11 cellular contexts compared by ENCODE assay signal in the genomic region with DNA sequence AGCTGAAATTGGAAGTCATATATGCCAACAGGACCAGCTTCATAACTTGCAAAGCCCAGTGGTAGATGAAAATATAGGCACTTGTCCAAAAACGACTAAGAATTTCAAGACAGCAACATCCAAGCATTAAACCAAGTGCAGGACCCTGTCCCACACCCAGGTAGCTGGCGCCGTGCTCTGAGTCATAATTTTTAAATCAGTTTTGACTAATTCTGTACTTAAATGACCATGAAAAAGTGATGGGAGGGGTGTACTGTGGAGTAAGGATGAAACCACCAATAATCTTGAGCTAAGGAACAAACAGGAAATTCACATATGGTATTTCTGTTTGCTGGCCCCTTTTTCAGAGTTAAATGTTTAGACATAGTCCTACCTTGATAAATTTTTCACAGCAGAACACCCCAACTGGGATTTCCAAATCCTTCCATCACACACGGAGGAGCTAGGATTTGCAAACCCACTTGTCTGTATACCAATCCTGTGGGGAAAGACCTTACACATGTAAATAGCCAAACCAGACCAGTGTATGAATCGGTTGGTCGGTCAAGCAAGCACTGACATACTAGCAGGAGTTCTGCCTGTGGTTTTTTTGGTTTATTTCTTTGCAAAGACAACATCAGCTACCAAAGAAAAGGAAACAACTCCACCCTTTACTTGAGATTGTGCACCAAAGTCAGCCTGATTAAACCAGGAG.
DNase-seq lines count a peak whose midpoint lies in the region; ATAC-seq and TF ChIP-seq lines count a peak whose summit lies in the region.
"Had no signal": no experiment of that assay in that cellular context is flagged by ENCODE, and none has a peak within 500 bp of the region (broad histone marks: within the 10 kb centered on the region; RNA-seq: fewer than 3 reads in every experiment).

No MANE protein-coding gene starts in this region.

- H3K4me3 ChIP-seq in GM23338 (no peak overlapping the region), spleen (no peak overlapping the region)
- H3K4me3 ChIP-seq: psoas muscle had no signal

- no peaks in the 10 kb centered on the region for H3K79me2 ChIP-seq in GM23338 (replicated peaks; ENCODE audit: insufficient read depth)

- H3K4me3 Mint-ChIP-seq in activated CD8-positive, alpha-beta memory T cell treated with anti-CD3 and anti-CD28 coated beads, Interleukin-2, amount 10 ng/mL, durations not matched to agents 7 days and 5 days: no peak overlapping the region
- H3K4me3 Mint-ChIP-seq in GM23338: no peak overlapping the region
- H3K4me3 Mint-ChIP-seq: stimulated activated naive CD8-positive, alpha-beta T cell treated with anti-CD3 and anti-CD28 coated beads, Interleukin-15, Interleukin-2, amounts not matched to agents 100 ng/mL and 50 ng/mL, for 24 hours had no signal

- ATAC-seq in activated CD8-positive, alpha-beta memory T cell treated with anti-CD3 and anti-CD28 coated beads, Interleukin-2, amount 10 ng/mL, durations not matched to agents 7 days and 5 days: peak; percentile 79
- ATAC-seq in GM23338 (no peak), HG03521 (IDR thresholded peaks at IDR 0.05; ENCODE audit: unreplicated experiment) (peak; percentile 80), foreskin keratinocyte (no peak)
- ATAC-seq: psoas muscle had no signal

- peak overlapping the region; percentile 44; the same call in 1 of the 2 replicates for H2AFZ ChIP-seq in GM23338

- H3K27ac Mint-ChIP-seq in activated CD8-positive, alpha-beta memory T cell treated with anti-CD3 and anti-CD28 coated beads, Interleukin-2, amount 10 ng/mL, durations not matched to agents 7 days and 5 days: peak overlapping the region; percentile 60
- H3K27ac Mint-ChIP-seq in GM23338: no peak overlapping the region
- H3K27ac Mint-ChIP-seq: stimulated activated naive CD8-positive, alpha-beta T cell treated with anti-CD3 and anti-CD28 coated beads, Interleukin-15, Interleukin-2, amounts not matched to agents 100 ng/mL and 50 ng/mL, for 24 hours had no signal

- H3K4me1 Mint-ChIP-seq in activated CD8-positive, alpha-beta memory T cell treated with anti-CD3 and anti-CD28 coated beads, Interleukin-2, amount 10 ng/mL, durations not matched to agents 7 days and 5 days: peaks cover 45% of the 10 kb centered on the region
- peaks cover 28% of the 10 kb centered on the region for H3K4me1 Mint-ChIP-seq in GM23338

- no peaks in the 10 kb centered on the region for H3K9me3 ChIP-seq in spleen
- H3K9me3 ChIP-seq: psoas muscle had no signal

- no peak overlapping the region for H3K4me2 ChIP-seq in GM23338

- intact Hi-C loops in spleen (cut with DNase I; ENCODE audit: low total_unique reads): no loop called here

- WGBS in spleen, 5 donors: 51 to 59% (median 56%) methylated on average over 6 of the region's 6 CpGs

- no peaks in the 10 kb centered on the region for H3K36me3 ChIP-seq in GM23338 (ENCODE audit: insufficient read depth)
- no peaks in the 10 kb centered on the region for H3K36me3 ChIP-seq in spleen

- no peak for TF ChIP-seq CTCF in GM23338 (conservative IDR thresholded peaks at IDR 0.05; ENCODE audit: low read depth in 2 of 2)
- no peak for TF ChIP-seq CTCF in spleen (IDR thresholded peaks at IDR 0.05 in 8 of 11, conservative IDR thresholded peaks at IDR 0.05 in 3 of 11)
- no peak for TF ChIP-seq CTCF in foreskin keratinocyte (conservative IDR thresholded peaks at IDR 0.05)

- H3K27me3 Mint-ChIP-seq in activated CD8-positive, alpha-beta memory T cell treated with anti-CD3 and anti-CD28 coated beads, Interleukin-2, amount 10 ng/mL, durations not matched to agents 7 days and 5 days: peaks cover 39% of the 10 kb centered on the region
- H3K27me3 Mint-ChIP-seq in GM23338 (ENCODE audit: insufficient read depth, low read depth, poor library complexity): peaks cover 6% of the 10 kb centered on the region

- no peaks in the 10 kb centered on the region for H3F3A ChIP-seq in GM23338 (replicated peaks; ENCODE audit: low read depth)

- H4K20me1 ChIP-seq in GM23338 (replicated peaks; ENCODE audit: insufficient read depth): no peaks in the 10 kb centered on the region

- DNase-seq in activated CD8-positive, alpha-beta memory T cell treated with anti-CD3 and anti-CD28 coated beads, Interleukin-2, amount 10 ng/mL, durations not matched to agents 7 days and 5 days: peak; percentile 55
- no peak for DNase-seq in activated CD8-positive, alpha-beta memory T cell treated with anti-CD3 and anti-CD28 coated beads, Interleukin-2, amount 50 U/mL, for 4 hours
- no peak for DNase-seq in GM23338 (ENCODE audit: low spot score)
- no peak for DNase-seq in spleen
- no peak for DNase-seq in SKM-1 treated with dmso at 0.1 percent for 144 hours (lab: John Stamatoyannopoulos, UW; ENCODE audit: unreplicated experiment)
- DNase-seq in foreskin keratinocyte: no peak
- no peak for DNase-seq in activated gamma-delta T cell (lab: John Stamatoyannopoulos, UW)
- DNase-seq: central memory CD4-positive, alpha-beta T cell; psoas muscle had no signal

- no peaks in the 10 kb centered on the region for H3K27me3 ChIP-seq in GM23338 (ENCODE audit: insufficient read depth)
- H3K27me3 ChIP-seq in spleen (replicated peaks in 1 of 7): no peaks in the 10 kb centered on the region
- H3K27me3 ChIP-seq in foreskin keratinocyte: peaks cover 2% of the 10 kb centered on the region

- CTCF ChIA-PET in activated CD8-positive, alpha-beta memory T cell treated with anti-CD3 and anti-CD28 coated beads, Interleukin-2, amount 10 ng/mL, durations not matched to agents 7 days and 5 days (lab: Charles Lee): interaction anchor here (1.2 to 1.6 kb wide), 2 partner anchors 10 to 174 kb away, joined by 3 to 5 read pairs; no protein-coding TSS in a partner anchor

- peaks cover 7% of the 10 kb centered on the region; the same call in 1 of the 2 replicates for H3K4me1 ChIP-seq in GM23338 (ENCODE audit: insufficient read depth)
- H3K4me1 ChIP-seq in spleen: peaks cover 0 to 67% (median 51%) of the 10 kb centered on the region in 6 donors
- no peaks in the 10 kb centered on the region for H3K4me1 ChIP-seq in foreskin keratinocyte
- H3K4me1 ChIP-seq: psoas muscle had no signal

- no peaks in the 10 kb centered on the region; the same call in 1 of the 2 replicates for H3K9me2 ChIP-seq in GM23338 (ENCODE audit: insufficient read depth)

- no peaks in the 10 kb centered on the region for H3K9me3 Mint-ChIP-seq in activated CD8-positive, alpha-beta memory T cell treated with anti-CD3 and anti-CD28 coated beads, Interleukin-2, amount 10 ng/mL, durations not matched to agents 7 days and 5 days (ENCODE audit: low read depth)
- H3K9me3 Mint-ChIP-seq in GM23338: no peaks in the 10 kb centered on the region
- H3K9me3 Mint-ChIP-seq: stimulated activated naive CD8-positive, alpha-beta T cell treated with anti-CD3 and anti-CD28 coated beads, Interleukin-15, Interleukin-2, amounts not matched to agents 100 ng/mL and 50 ng/mL, for 24 hours had no signal

- no peak for TF ChIP-seq POLR2A in spleen (IDR thresholded peaks at IDR 0.05)

- H3K27ac ChIP-seq in GM23338 (ENCODE audit: low read depth) (no peak overlapping the region), spleen (peak overlapping the region in 5 of 8 donors; percentile 11 to 64 (median 46)), foreskin keratinocyte (no peak overlapping the region)
- H3K27ac ChIP-seq: psoas muscle had no signal

- peaks cover 9% of the 10 kb centered on the region for H3K36me3 Mint-ChIP-seq in activated CD8-positive, alpha-beta memory T cell treated with anti-CD3 and anti-CD28 coated beads, Interleukin-2, amount 10 ng/mL, durations not matched to agents 7 days and 5 days
- no peaks in the 10 kb centered on the region for H3K36me3 Mint-ChIP-seq in GM23338 (ENCODE audit: low read depth)

TF ChIP-seq in GM23338, 12 proteins besides CTCF, POLR2A, EP300 and RAD21:
- TF ChIP-seq ZNF331 (CRISPR knock-in tag; IDR thresholded peaks at IDR 0.05; ENCODE audit: low read depth) (no peak), ZNF114 (CRISPR knock-in tag; IDR thresholded peaks at IDR 0.05) (no peak), CREB1 (CRISPR knock-in tag; IDR thresholded peaks at IDR 0.05; ENCODE audit: low read depth) (no peak), JUNB (IDR thresholded peaks at IDR 0.05; ENCODE audit: unreplicated experiment) (no peak)

Comparison
In these comparisons a context has a peak if more than half of its experiments do, and no peak if none do; other contexts are left out.
1. ATAC-seq: peak in activated CD8-positive, alpha-beta memory T cell treated with anti-CD3 and anti-CD28 coated beads, Interleukin-2, amount 10 ng/mL, durations not matched to agents 7 days and 5 days (single experiment) and HG03521 (single experiment); none in GM23338 (single experiment) and foreskin keratinocyte (single experiment).
2. H3K27ac ChIP-seq: peak in spleen (5 of 8); none in GM23338 (single experiment) and foreskin keratinocyte (single experiment).